In genomic region chr19:32691291-32691951, GRCh38 we compare ENCODE assay signal across 1 cellular context.
TF ChIP-seq lines count a peak whose summit lies in the region.

Gene NUDT19, plus strand, starts transcription at chr19:32691821. Its CDS starts 140 bp downstream, at chr19:32691961.

TF ChIP-seq in HepG2, 621 proteins besides CTCF, POLR2A, EP300 and RAD21 (continued from another document and continues in another):
- TF ChIP-seq HIVEP1 (CRISPR knock-in tag; IDR thresholded peaks at IDR 0.05) (peak; percentile 68; the same call in 1 of the 2 replicates), ATF7-NPFF (CRISPR knock-in tag; IDR thresholded peaks at IDR 0.05; ENCODE audit: low read depth) (peak; percentile 20; the same call in 1 of the 2 replicates), NR1H2 (CRISPR knock-in tag; IDR thresholded peaks at IDR 0.05; ENCODE audit: borderline replicate concordance, low read depth) (no peak), IRF1 (CRISPR knock-in tag; IDR thresholded peaks at IDR 0.05; ENCODE audit: low read depth) (no peak), LCORL (IDR thresholded peaks at IDR 0.05) (no peak), LCORL (CRISPR knock-in tag; IDR thresholded peaks at IDR 0.05) (peak; percentile 45; the same call in 1 of the 2 replicates), MNT (IDR thresholded peaks at IDR 0.05) (no peak), ZFP1 (CRISPR knock-in tag; IDR thresholded peaks at IDR 0.05) (no peak), ZBTB26 (CRISPR knock-in tag; IDR thresholded peaks at IDR 0.05; ENCODE audit: borderline replicate concordance) (no peak), KAT8 (CRISPR knock-in tag; IDR thresholded peaks at IDR 0.05) (0 out of 2 replicates have a peak, but pooled peaks have one; percentile 12), ZNF230 (CRISPR knock-in tag; IDR thresholded peaks at IDR 0.05) (no peak), TEAD2 (CRISPR knock-in tag; IDR thresholded peaks at IDR 0.05) (no peak), SIN3A (IDR thresholded peaks at IDR 0.05; ENCODE audit: borderline replicate concordance, low read depth, low read length) (peak; percentile 77; the same call in 1 of the 2 replicates), ZNF24 (IDR thresholded peaks at IDR 0.05) (no peak), KMT2A (CRISPR knock-in tag; IDR thresholded peaks at IDR 0.05) (0 out of 2 replicates have a peak, but pooled peaks have one; percentile 39), ZNF766 (CRISPR knock-in tag; IDR thresholded peaks at IDR 0.05; ENCODE audit: borderline replicate concordance) (no peak), ZSCAN20 (CRISPR knock-in tag; IDR thresholded peaks at IDR 0.05; ENCODE audit: borderline replicate concordance) (0 out of 2 replicates have a peak, but pooled peaks have one; percentile 26), HDAC1 (CRISPR knock-in tag; IDR thresholded peaks at IDR 0.05) (peak; percentile 58; the same call in 1 of the 2 replicates), ZIK1 (CRISPR knock-in tag; IDR thresholded peaks at IDR 0.05; ENCODE audit: borderline replicate concordance, low read depth) (peak; percentile 54; the same call in 1 of the 2 replicates), HHEX (CRISPR knock-in tag; IDR thresholded peaks at IDR 0.05) (no peak), HNF4A (CRISPR knock-in tag; IDR thresholded peaks at IDR 0.05) (peak; percentile 8; the same call in 1 of the 2 replicates), ONECUT2 (CRISPR knock-in tag; IDR thresholded peaks at IDR 0.05) (no peak), GATAD1 (CRISPR knock-in tag; IDR thresholded peaks at IDR 0.05) (peak; percentile 51; the same call in 1 of the 2 replicates), MAX (IDR thresholded peaks at IDR 0.05) (peak; percentile 48; the same call in 1 of the 2 replicates), RXRB (CRISPR knock-in tag; IDR thresholded peaks at IDR 0.05; ENCODE audit: borderline replicate concordance) (peak; percentile 29; the same call in 1 of the 2 replicates), KDM2A (CRISPR knock-in tag; IDR thresholded peaks at IDR 0.05; ENCODE audit: borderline replicate concordance, low read depth) (peak; percentile 59; the same call in 1 of the 2 replicates), MIER3 (CRISPR knock-in tag; IDR thresholded peaks at IDR 0.05; ENCODE audit: borderline replicate concordance) (0 out of 2 replicates have a peak, but pooled peaks have one; percentile 34), JUND (CRISPR knock-in tag; IDR thresholded peaks at IDR 0.05) (no peak), ZNF17 (CRISPR knock-in tag; IDR thresholded peaks at IDR 0.05) (no peak), SAP130 (CRISPR knock-in tag; IDR thresholded peaks at IDR 0.05; ENCODE audit: low read depth) (peak; percentile 78; the same call in 1 of the 2 replicates), POLR2AphosphoS5 (IDR thresholded peaks at IDR 0.05; ENCODE audit: low read depth, low read length) (peak; percentile 74), ZNF484 (CRISPR knock-in tag; IDR thresholded peaks at IDR 0.05; ENCODE audit: borderline replicate concordance, low read depth) (no peak), ZBTB8A (CRISPR knock-in tag; IDR thresholded peaks at IDR 0.05; ENCODE audit: borderline replicate concordance, low read depth) (peak; percentile 53; the same call in 1 of the 2 replicates), MAZ (IDR thresholded peaks at IDR 0.05; ENCODE audit: borderline replicate concordance, low read depth, low read length) (no peak), MAZ (CRISPR knock-in tag; IDR thresholded peaks at IDR 0.05; ENCODE audit: low read depth) (no peak), ISX (CRISPR knock-in tag; conservative IDR thresholded peaks at IDR 0.05) (0 out of 2 replicates have a peak, but pooled peaks have one; percentile 78), JUN (CRISPR knock-in tag; IDR thresholded peaks at IDR 0.05) (no peak), TFAP4 (IDR thresholded peaks at IDR 0.05; ENCODE audit: borderline replicate concordance, low read depth) (peak; percentile 78), SMAD3 (CRISPR knock-in tag; IDR thresholded peaks at IDR 0.05) (0 out of 2 replicates have a peak, but pooled peaks have one; percentile 21), CAMTA2 (CRISPR knock-in tag; IDR thresholded peaks at IDR 0.05; ENCODE audit: borderline replicate concordance) (no peak), TFE3 (CRISPR knock-in tag; IDR thresholded peaks at IDR 0.05) (peak; percentile 57; the same call in 1 of the 2 replicates), ZBTB42 (CRISPR knock-in tag; IDR thresholded peaks at IDR 0.05) (peak; percentile 61; the same call in 1 of the 2 replicates), PAXIP1 (CRISPR knock-in tag; conservative IDR thresholded peaks at IDR 0.05) (0 out of 2 replicates have a peak, but pooled peaks have one; percentile 37), SPEN (CRISPR knock-in tag; IDR thresholded peaks at IDR 0.05; ENCODE audit: low read depth) (0 out of 2 replicates have a peak, but pooled peaks have one; percentile 9), HNRNPLL (IDR thresholded peaks at IDR 0.05; ENCODE audit: low read depth, low read length, poor library complexity, severe bottlenecking) (peak; percentile 19), STAG1 (CRISPR knock-in tag; IDR thresholded peaks at IDR 0.05) (0 out of 2 replicates have a peak, but pooled peaks have one; percentile 2)
- TF ChIP-seq, protein P1, sequence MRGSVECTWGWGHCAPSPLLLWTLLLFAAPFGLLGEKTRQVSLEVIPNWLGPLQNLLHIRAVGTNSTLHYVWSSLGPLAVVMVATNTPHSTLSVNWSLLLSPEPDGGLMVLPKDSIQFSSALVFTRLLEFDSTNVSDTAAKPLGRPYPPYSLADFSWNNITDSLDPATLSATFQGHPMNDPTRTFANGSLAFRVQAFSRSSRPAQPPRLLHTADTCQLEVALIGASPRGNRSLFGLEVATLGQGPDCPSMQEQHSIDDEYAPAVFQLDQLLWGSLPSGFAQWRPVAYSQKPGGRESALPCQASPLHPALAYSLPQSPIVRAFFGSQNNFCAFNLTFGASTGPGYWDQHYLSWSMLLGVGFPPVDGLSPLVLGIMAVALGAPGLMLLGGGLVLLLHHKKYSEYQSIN (CRISPR knock-in tag; IDR thresholded peaks at IDR 0.05; ENCODE audit: borderline replicate concordance), result no peak
- TF ChIP-seq, protein P2, sequence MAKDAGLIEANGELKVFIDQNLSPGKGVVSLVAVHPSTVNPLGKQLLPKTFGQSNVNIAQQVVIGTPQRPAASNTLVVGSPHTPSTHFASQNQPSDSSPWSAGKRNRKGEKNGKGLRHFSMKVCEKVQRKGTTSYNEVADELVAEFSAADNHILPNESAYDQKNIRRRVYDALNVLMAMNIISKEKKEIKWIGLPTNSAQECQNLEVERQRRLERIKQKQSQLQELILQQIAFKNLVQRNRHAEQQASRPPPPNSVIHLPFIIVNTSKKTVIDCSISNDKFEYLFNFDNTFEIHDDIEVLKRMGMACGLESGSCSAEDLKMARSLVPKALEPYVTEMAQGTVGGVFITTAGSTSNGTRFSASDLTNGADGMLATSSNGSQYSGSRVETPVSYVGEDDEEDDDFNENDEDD (CRISPR knock-in tag; IDR thresholded peaks at IDR 0.05; ENCODE audit: borderline replicate concordance), result no peak
- TF ChIP-seq, protein P3, sequence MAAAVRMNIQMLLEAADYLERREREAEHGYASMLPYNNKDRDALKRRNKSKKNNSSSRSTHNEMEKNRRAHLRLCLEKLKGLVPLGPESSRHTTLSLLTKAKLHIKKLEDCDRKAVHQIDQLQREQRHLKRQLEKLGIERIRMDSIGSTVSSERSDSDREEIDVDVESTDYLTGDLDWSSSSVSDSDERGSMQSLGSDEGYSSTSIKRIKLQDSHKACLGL (CRISPR knock-in tag; IDR thresholded peaks at IDR 0.05), result peak; percentile 30; the same call in 1 of the 2 replicates
- TF ChIP-seq, protein P4, sequence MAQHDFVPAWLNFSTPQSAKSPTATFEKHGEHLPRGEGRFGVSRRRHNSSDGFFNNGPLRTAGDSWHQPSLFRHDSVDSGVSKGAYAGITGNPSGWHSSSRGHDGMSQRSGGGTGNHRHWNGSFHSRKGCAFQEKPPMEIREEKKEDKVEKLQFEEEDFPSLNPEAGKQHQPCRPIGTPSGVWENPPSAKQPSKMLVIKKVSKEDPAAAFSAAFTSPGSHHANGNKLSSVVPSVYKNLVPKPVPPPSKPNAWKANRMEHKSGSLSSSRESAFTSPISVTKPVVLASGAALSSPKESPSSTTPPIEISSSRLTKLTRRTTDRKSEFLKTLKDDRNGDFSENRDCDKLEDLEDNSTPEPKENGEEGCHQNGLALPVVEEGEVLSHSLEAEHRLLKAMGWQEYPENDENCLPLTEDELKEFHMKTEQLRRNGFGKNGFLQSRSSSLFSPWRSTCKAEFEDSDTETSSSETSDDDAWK (CRISPR knock-in tag; IDR thresholded peaks at IDR 0.05), result no peak
